In genomic region chrX:77918568-77918967, GRCh38 we compare ENCODE assay signal across 1 cellular context.
TF ChIP-seq lines count a peak whose summit lies in the region.

No MANE protein-coding gene starts in this region.

TF ChIP-seq in K562, 482 proteins besides CTCF, POLR2A, EP300 and RAD21:
- no peak for TF ChIP-seq ZNF174 (CRISPR knock-in tag; IDR thresholded peaks at IDR 0.05)
- no peak for TF ChIP-seq PTRF (tag; IDR thresholded peaks at IDR 0.05)
- TF ChIP-seq, protein P1, sequence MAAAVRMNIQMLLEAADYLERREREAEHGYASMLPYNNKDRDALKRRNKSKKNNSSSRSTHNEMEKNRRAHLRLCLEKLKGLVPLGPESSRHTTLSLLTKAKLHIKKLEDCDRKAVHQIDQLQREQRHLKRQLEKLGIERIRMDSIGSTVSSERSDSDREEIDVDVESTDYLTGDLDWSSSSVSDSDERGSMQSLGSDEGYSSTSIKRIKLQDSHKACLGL (CRISPR knock-in tag; IDR thresholded peaks at IDR 0.05; ENCODE audit: borderline replicate concordance, poor library complexity, severe bottlenecking) = no peak
- no peak for TF ChIP-seq MGA (IDR thresholded peaks at IDR 0.05)
- no peak for TF ChIP-seq SLC30A9 (CRISPR knock-in tag; IDR thresholded peaks at IDR 0.05)
- TF ChIP-seq RBM22 (IDR thresholded peaks at IDR 0.05; ENCODE audit: low read depth, low read length, poor library complexity, severe bottlenecking) = no peak
- TF ChIP-seq, protein P2, sequence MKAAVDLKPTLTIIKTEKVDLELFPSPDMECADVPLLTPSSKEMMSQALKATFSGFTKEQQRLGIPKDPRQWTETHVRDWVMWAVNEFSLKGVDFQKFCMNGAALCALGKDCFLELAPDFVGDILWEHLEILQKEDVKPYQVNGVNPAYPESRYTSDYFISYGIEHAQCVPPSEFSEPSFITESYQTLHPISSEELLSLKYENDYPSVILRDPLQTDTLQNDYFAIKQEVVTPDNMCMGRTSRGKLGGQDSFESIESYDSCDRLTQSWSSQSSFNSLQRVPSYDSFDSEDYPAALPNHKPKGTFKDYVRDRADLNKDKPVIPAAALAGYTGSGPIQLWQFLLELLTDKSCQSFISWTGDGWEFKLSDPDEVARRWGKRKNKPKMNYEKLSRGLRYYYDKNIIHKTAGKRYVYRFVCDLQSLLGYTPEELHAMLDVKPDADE (conservative IDR thresholded peaks at IDR 0.05; ENCODE audit: control insufficient read depth, low read depth, low read length) = no peak
- no peak for TF ChIP-seq E2F3 (CRISPR knock-in tag; IDR thresholded peaks at IDR 0.05)
- TF ChIP-seq ZNF318 (IDR thresholded peaks at IDR 0.05; ENCODE audit: borderline replicate concordance in 1 of 2, low read depth in 1 of 2) = no peak
- TF ChIP-seq, protein P3, sequence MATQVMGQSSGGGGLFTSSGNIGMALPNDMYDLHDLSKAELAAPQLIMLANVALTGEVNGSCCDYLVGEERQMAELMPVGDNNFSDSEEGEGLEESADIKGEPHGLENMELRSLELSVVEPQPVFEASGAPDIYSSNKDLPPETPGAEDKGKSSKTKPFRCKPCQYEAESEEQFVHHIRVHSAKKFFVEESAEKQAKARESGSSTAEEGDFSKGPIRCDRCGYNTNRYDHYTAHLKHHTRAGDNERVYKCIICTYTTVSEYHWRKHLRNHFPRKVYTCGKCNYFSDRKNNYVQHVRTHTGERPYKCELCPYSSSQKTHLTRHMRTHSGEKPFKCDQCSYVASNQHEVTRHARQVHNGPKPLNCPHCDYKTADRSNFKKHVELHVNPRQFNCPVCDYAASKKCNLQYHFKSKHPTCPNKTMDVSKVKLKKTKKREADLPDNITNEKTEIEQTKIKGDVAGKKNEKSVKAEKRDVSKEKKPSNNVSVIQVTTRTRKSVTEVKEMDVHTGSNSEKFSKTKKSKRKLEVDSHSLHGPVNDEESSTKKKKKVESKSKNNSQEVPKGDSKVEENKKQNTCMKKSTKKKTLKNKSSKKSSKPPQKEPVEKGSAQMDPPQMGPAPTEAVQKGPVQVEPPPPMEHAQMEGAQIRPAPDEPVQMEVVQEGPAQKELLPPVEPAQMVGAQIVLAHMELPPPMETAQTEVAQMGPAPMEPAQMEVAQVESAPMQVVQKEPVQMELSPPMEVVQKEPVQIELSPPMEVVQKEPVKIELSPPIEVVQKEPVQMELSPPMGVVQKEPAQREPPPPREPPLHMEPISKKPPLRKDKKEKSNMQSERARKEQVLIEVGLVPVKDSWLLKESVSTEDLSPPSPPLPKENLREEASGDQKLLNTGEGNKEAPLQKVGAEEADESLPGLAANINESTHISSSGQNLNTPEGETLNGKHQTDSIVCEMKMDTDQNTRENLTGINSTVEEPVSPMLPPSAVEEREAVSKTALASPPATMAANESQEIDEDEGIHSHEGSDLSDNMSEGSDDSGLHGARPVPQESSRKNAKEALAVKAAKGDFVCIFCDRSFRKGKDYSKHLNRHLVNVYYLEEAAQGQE (CRISPR knock-in tag; IDR thresholded peaks at IDR 0.05; ENCODE audit: low read depth) = no peak
TF ChIP-seq in K562: peak in this region for 0.
